24 cellular contexts compared by ENCODE assay signal in genomic region chr2:241132549-241133435, GRCh38. TPM values are rescaled to one million over a fixed set of nuclear protein-coding genes. Genes with fewer than 3 reads are reported as not detected.
DNase-seq lines count a peak whose midpoint lies in the region; ATAC-seq and TF ChIP-seq lines count a peak whose summit lies in the region.
"Had no signal": no experiment of that assay in that cellular context is flagged by ENCODE, and none has a peak within 500 bp of the region (broad histone marks: within the 10 kb centered on the region; RNA-seq: fewer than 3 reads in every experiment).

No MANE protein-coding gene starts in this region.

- H3K4me3 Mint-ChIP-seq in activated B cell treated with CpG ODN at 0.5 μM for 24 hours (no peak overlapping the region), Caco-2 (ENCODE audit: unreplicated experiment) (no peak overlapping the region)
- H3K4me3 Mint-ChIP-seq: activated naive CD4-positive, alpha-beta T cell treated with anti-CD3 and anti-CD28 coated beads, Interleukin-2, amount 50 U/mL, for 24 hours; activated T-cell treated with anti-CD3 and anti-CD28 coated beads, Interleukin-2, amount 50 U/mL, for 4 hours; CD8-positive, alpha-beta T cell; stimulated activated naive CD8-positive, alpha-beta T cell treated with anti-CD3 and anti-CD28 coated beads, Interleukin-15, amount 100 ng/mL, for 72 hours had no signal

- intact Hi-C loops in activated B cell treated with CpG ODN at 0.5 μM for 24 hours (cut with micrococcal nuclease) (no loop called here), tibial artery (cut with DNase I; ENCODE audit: low total_unique reads) (no loop called here), cardiac septum (cut with DNase I) (no loop called here), Caco-2 (cut with micrococcal nuclease; ENCODE audit: unreplicated experiment) (no loop called here)

- no peaks in the 10 kb centered on the region for H3K27me3 Mint-ChIP-seq in activated B cell treated with CpG ODN at 0.5 μM for 24 hours
- H3K27me3 Mint-ChIP-seq in Caco-2 (ENCODE audit: insufficient read depth, unreplicated experiment), result no peaks in the 10 kb centered on the region
- H3K27me3 Mint-ChIP-seq: activated naive CD4-positive, alpha-beta T cell treated with anti-CD3 and anti-CD28 coated beads, Interleukin-2, amount 50 U/mL, for 24 hours; stimulated activated naive CD8-positive, alpha-beta T cell treated with anti-CD3 and anti-CD28 coated beads, Interleukin-15, amount 100 ng/mL, for 72 hours had no signal

- peaks cover 0 to 20% (median 3%) of the 10 kb centered on the region in 3 donors for H3K36me3 ChIP-seq in tibial artery
- H3K36me3 ChIP-seq in brain microvascular endothelial cell (replicated peaks), result no peaks in the 10 kb centered on the region
- no peaks in the 10 kb centered on the region for H3K36me3 ChIP-seq in Caco-2 (ENCODE audit: control insufficient read depth, insufficient read depth, low read length)

- H3K36me3 Mint-ChIP-seq in activated B cell treated with CpG ODN at 0.5 μM for 24 hours (ENCODE audit: low read depth) (peaks cover 52% of the 10 kb centered on the region), Caco-2 (ENCODE audit: insufficient read depth, unreplicated experiment) (no peaks in the 10 kb centered on the region)

- CTCF ChIA-PET in activated B cell treated with CpG ODN at 0.5 μM for 24 hours (lab: Charles Lee) (no interaction called here), Caco-2 (lab: Charles Lee) (no interaction called here)

- in situ Hi-C loops in brain microvascular endothelial cell (cut with HindIII; ENCODE audit: low pct_ligation_motif_present, low sequenced_read_pairs), result no loop called here

- H3K9me3 ChIP-seq in tibial artery (no peaks in the 10 kb centered on the region), Caco-2 (no peaks in the 10 kb centered on the region)
- H3K9me3 ChIP-seq: psoas muscle had no signal

- H3K4me3 ChIP-seq in tibial artery (no peak overlapping the region), brain microvascular endothelial cell (ENCODE audit: low read depth, low read length) (no peak overlapping the region), Caco-2 (ENCODE audit: low read depth, low read length) (no peak overlapping the region)
- H3K4me3 ChIP-seq: PC-9, psoas muscle had no signal

- DNase-seq in activated effector memory CD4-positive, alpha-beta T cell treated with anti-CD3 and anti-CD28 coated beads, Interleukin-2, amount 50 U/mL, for 16 hours, result peak; percentile 59
- no peak for DNase-seq in activated effector memory CD4-positive, alpha-beta T cell treated with Interleukin-2 at 50 U/mL for 16 hours
- DNase-seq in activated B cell treated with CpG ODN at 0.5 μM for 24 hours (no peak), myocyte (ENCODE audit: low read depth) (peak; percentile 14), tibial artery (peak; percentile 4 to 32), cardiac septum (ENCODE audit: low spot score) (no peak), brain microvascular endothelial cell (no peak), Caco-2 (no peak)
- DNase-seq: activated CD4-positive, alpha-beta T cell treated with anti-CD3 and anti-CD28 coated beads, Interleukin-2, amount 50 U/mL, for 1 hour; activated T-cell treated with anti-CD3 and anti-CD28 coated beads, Interleukin-2, amount 50 U/mL, for 4 hours; CD8-positive, alpha-beta T cell; DMS 273 treated with DMSO at 0.1 percent for 48 hours; hippocampal formation; NCI-H1694; NCI-H510A; PC-9; SHP77; stimulated activated naive CD8-positive, alpha-beta T cell treated with anti-CD3 and anti-CD28 coated beads, Interleukin-15, amount 100 ng/mL, for 72 hours; T1000; WERI-Rb-1 had no signal

- BruUV-seq in Caco-2 (replicated peaks; lab: Mats Ljungman, UMichigan), result no TSS peak

- H3K4me1 ChIP-seq in tibial artery (no peaks in the 10 kb centered on the region), Caco-2 (no peaks in the 10 kb centered on the region)
- H3K4me1 ChIP-seq: psoas muscle had no signal

- POLR2A ChIA-PET in activated B cell treated with CpG ODN at 0.5 μM for 24 hours (lab: Charles Lee) (interaction anchor here (0.6 to 1.5 kb wide), 5 partner anchors 17 to 219 kb away, joined by 3 to 8 read pairs (median 6); partner anchors contain the start of genes MTERF4 and PASK), Caco-2 (lab: Charles Lee) (no interaction called here)

- peak overlapping the region; percentile 76 for H3K27ac Mint-ChIP-seq in activated B cell treated with CpG ODN at 0.5 μM for 24 hours
- H3K27ac Mint-ChIP-seq in Caco-2 (ENCODE audit: unreplicated experiment), result no peak overlapping the region
- H3K27ac Mint-ChIP-seq: activated naive CD4-positive, alpha-beta T cell treated with anti-CD3 and anti-CD28 coated beads, Interleukin-2, amount 50 U/mL, for 24 hours; CD8-positive, alpha-beta T cell had no signal

- peaks cover 31% of the 10 kb centered on the region for H3K4me1 Mint-ChIP-seq in activated B cell treated with CpG ODN at 0.5 μM for 24 hours
- no peaks in the 10 kb centered on the region for H3K4me1 Mint-ChIP-seq in Caco-2 (ENCODE audit: low read depth, unreplicated experiment)

- TF ChIP-seq CTCF in activated B cell treated with CpG ODN at 0.5 μM for 24 hours (IDR thresholded peaks at IDR 0.05), result no peak
- TF ChIP-seq CTCF in tibial artery (IDR thresholded peaks at IDR 0.05), result no peak
- no peak for TF ChIP-seq CTCF in brain microvascular endothelial cell (IDR thresholded peaks at IDR 0.05; ENCODE audit: low read depth, low read length, missing control alignments)
- no peak for TF ChIP-seq CTCF in Caco-2 (IDR thresholded peaks at IDR 0.05; ENCODE audit: insufficient read depth in 1 of 2, low read depth in 1 of 2, low read length in 1 of 2, severe bottlenecking in 1 of 2, unreplicated experiment in 1 of 2)

- ATAC-seq in activated B cell treated with CpG ODN at 0.5 μM for 24 hours (ENCODE audit: low read depth), result peak; percentile 13
- ATAC-seq: activated T-cell treated with anti-CD3 and anti-CD28 coated beads, Interleukin-2, amount 50 U/mL, for 4 hours; CD8-positive, alpha-beta T cell; HepG2; left colon; psoas muscle; stimulated activated naive CD8-positive, alpha-beta T cell treated with anti-CD3 and anti-CD28 coated beads, Interleukin-15, amount 100 ng/mL, for 72 hours had no signal

- H3K9me3 Mint-ChIP-seq in activated B cell treated with CpG ODN at 0.5 μM for 24 hours (no peaks in the 10 kb centered on the region), Caco-2 (ENCODE audit: unreplicated experiment) (no peaks in the 10 kb centered on the region)
- H3K9me3 Mint-ChIP-seq: activated naive CD4-positive, alpha-beta T cell treated with anti-CD3 and anti-CD28 coated beads, Interleukin-2, amount 50 U/mL, for 24 hours; activated T-cell treated with anti-CD3 and anti-CD28 coated beads, Interleukin-2, amount 50 U/mL, for 4 hours; CD8-positive, alpha-beta T cell; stimulated activated naive CD8-positive, alpha-beta T cell treated with anti-CD3 and anti-CD28 coated beads, Interleukin-15, amount 100 ng/mL, for 72 hours had no signal

- H3K27ac ChIP-seq in tibial artery (no peak overlapping the region), brain microvascular endothelial cell (no peak overlapping the region)
- H3K27ac ChIP-seq: PC-9, psoas muscle, WERI-Rb-1 had no signal

- H3K27me3 ChIP-seq in tibial artery, result no peaks in the 10 kb centered on the region
- H3K27me3 ChIP-seq in brain microvascular endothelial cell (replicated peaks), result no peaks in the 10 kb centered on the region
- H3K27me3 ChIP-seq in Caco-2 (replicated peaks; ENCODE audit: control insufficient read depth, insufficient read depth, low read length), result no peaks in the 10 kb centered on the region

RNA-seq across cellular contexts. Expression of gene PASK, which starts 16.5 kb away (rescaled TPM):
- 113 and 150 TPM in 2 replicates for total RNA-seq in activated B cell treated with CpG ODN at 0.5 μM for 24 hours
- 0.45 and 1.9 TPM in 2 replicates for total RNA-seq in myocyte
- polyA plus RNA-seq in myocyte (2012), result 1.6 TPM
- total RNA-seq in cardiac septum, result 2.2 TPM
- total RNA-seq in Caco-2 (2022), result 21.1 and 21.2 TPM in 2 replicates

RNA-seq across cellular contexts. Expression of gene PPP1R7, which starts 17.5 kb away (rescaled TPM):
- total RNA-seq in activated B cell treated with CpG ODN at 0.5 μM for 24 hours, result 72.0 and 74.5 TPM in 2 replicates
- 86.1 and 94.3 TPM in 2 replicates for total RNA-seq in myocyte
- polyA plus RNA-seq in myocyte (2012), result 113 TPM
- 77.7 TPM for total RNA-seq in cardiac septum
- 30.0 and 32.5 TPM in 2 replicates for total RNA-seq in Caco-2 (2022)

RNA-seq across cellular contexts. Expression of gene MTERF4, which starts 30.7 kb away (rescaled TPM):
- total RNA-seq in activated B cell treated with CpG ODN at 0.5 μM for 24 hours (99.7 and 122 TPM in 2 replicates), myocyte (24.2 and 28.0 TPM in 2 replicates), cardiac septum (21.0 TPM), Caco-2 (2022) (19.6 and 22.2 TPM in 2 replicates)
- polyA plus RNA-seq in myocyte (2012), result 27.0 TPM

RNA-seq across cellular contexts. Expression of gene ANO7, which starts 55.7 kb away (rescaled TPM):
- total RNA-seq in activated B cell treated with CpG ODN at 0.5 μM for 24 hours (1.2 and 1.5 TPM in 2 replicates), myocyte (0.45 TPM in 1 of 2 replicates, not detected in the other), cardiac septum (3.4 TPM), Caco-2 (2022) (4.1 and 4.7 TPM in 2 replicates)
- 1.2 TPM for polyA plus RNA-seq in myocyte (2012)

Comparison
In these comparisons a context has a peak if more than half of its experiments do, and no peak if none do; other contexts are left out.
1. DNase-seq: peak in activated effector memory CD4-positive, alpha-beta T cell treated with anti-CD3 and anti-CD28 coated beads, Interleukin-2, amount 50 U/mL, for 16 hours (single experiment), myocyte (single experiment) and tibial artery (2 of 2); none in activated effector memory CD4-positive, alpha-beta T cell treated with Interleukin-2 at 50 U/mL for 16 hours (single experiment), activated B cell treated with CpG ODN at 0.5 μM for 24 hours (single experiment), cardiac septum (single experiment), brain microvascular endothelial cell (single experiment) and Caco-2 (0 of 2).